ENCODE assay signal across 8 cellular contexts in the genomic region with DNA sequence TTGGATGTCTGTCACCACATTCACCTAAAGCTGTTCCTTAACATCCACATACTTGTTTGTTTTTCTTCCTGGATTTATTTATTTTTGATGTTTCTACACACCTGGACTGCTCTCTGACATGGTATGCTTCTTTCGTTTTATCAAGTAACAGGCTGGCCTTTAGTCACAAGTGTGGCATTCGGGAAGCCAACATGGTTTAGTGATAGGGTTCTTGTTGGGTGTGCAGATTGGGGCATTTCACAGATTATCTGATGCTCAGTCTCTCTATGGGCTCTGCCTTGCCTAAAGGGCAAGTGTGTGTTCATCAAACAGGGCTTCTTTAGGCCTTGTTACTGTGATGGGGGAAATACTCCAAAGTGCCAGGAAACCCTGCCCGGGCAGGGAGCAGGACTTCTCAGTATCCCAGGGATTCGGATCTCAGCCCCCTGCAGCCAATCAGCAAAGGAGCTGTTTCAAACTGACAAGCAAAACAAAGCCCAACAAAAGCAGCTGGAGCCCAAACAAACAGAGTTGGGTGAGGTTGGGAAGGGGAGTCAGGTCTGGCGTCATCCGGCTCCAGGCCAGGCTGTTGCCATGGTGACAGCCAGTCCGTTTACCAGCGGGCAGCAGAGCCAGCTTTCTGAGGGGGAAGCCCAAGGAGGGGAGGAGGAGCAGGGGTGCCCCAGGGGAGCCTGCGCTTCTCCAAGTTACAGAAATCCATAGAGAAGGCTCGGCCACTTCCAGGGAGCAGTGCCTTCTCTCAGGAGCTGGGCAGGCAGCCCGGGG. TPM values are rescaled to one million over a fixed set of nuclear protein-coding genes. Genes with fewer than 3 reads are reported as not detected.
DNase-seq lines count a peak whose midpoint lies in the region; ATAC-seq lines count a peak whose summit lies in the region.

No MANE protein-coding gene starts in this region.

- H3K4me3 Mint-ChIP-seq in activated CD8-positive, alpha-beta memory T cell treated with anti-CD3 and anti-CD28 coated beads, Interleukin-2, amount 10 ng/mL, durations not matched to agents 7 days and 5 days: no peak overlapping the region

- H3K36me3 Mint-ChIP-seq in activated CD8-positive, alpha-beta memory T cell treated with anti-CD3 and anti-CD28 coated beads, Interleukin-2, amount 10 ng/mL, durations not matched to agents 7 days and 5 days: no peaks in the 10 kb centered on the region

- intact Hi-C loops in cardiac septum (cut with DNase I): loop anchor here (5.0 kb wide), 1 partner anchor 92 kb away; no protein-coding TSS in a partner anchor

- peaks cover 10% of the 10 kb centered on the region for H3K27me3 Mint-ChIP-seq in activated CD8-positive, alpha-beta memory T cell treated with anti-CD3 and anti-CD28 coated beads, Interleukin-2, amount 10 ng/mL, durations not matched to agents 7 days and 5 days

- CTCF ChIA-PET in activated CD8-positive, alpha-beta memory T cell treated with anti-CD3 and anti-CD28 coated beads, Interleukin-2, amount 10 ng/mL, durations not matched to agents 7 days and 5 days (lab: Charles Lee): interaction anchor here (1.6 to 10.5 kb wide), 4 partner anchors 10 to 187 kb away, joined by 4 to 157 read pairs (median 34); no protein-coding TSS in a partner anchor

- peaks cover 36% of the 10 kb centered on the region for H3K4me1 Mint-ChIP-seq in activated CD8-positive, alpha-beta memory T cell treated with anti-CD3 and anti-CD28 coated beads, Interleukin-2, amount 10 ng/mL, durations not matched to agents 7 days and 5 days

- peak overlapping the region; percentile 66 for H3K27ac ChIP-seq in adipose tissue (ENCODE audit: low read depth, low read length)

- peak; percentile 76 for DNase-seq in HT1080 (ENCODE audit: low read depth)
- peak; percentile 85 for DNase-seq in cardiac septum (ENCODE audit: low spot score)
- DNase-seq in pons (ENCODE audit: low spot score): peak; percentile 90
- no peak for DNase-seq in activated CD8-positive, alpha-beta memory T cell treated with anti-CD3 and anti-CD28 coated beads, Interleukin-2, amount 10 ng/mL, durations not matched to agents 7 days and 5 days
- no peak for DNase-seq in cortex of kidney (lab: John Stamatoyannopoulos, UW)

- no peak for ATAC-seq in activated CD8-positive, alpha-beta memory T cell treated with anti-CD3 and anti-CD28 coated beads, Interleukin-2, amount 10 ng/mL, durations not matched to agents 7 days and 5 days
- ATAC-seq in GM21526 (IDR thresholded peaks at IDR 0.05; ENCODE audit: low FRiP score, unreplicated experiment) (no peak), HG03175 (IDR thresholded peaks at IDR 0.05; ENCODE audit: unreplicated experiment) (no peak)

- no peaks in the 10 kb centered on the region for H3K9me3 Mint-ChIP-seq in activated CD8-positive, alpha-beta memory T cell treated with anti-CD3 and anti-CD28 coated beads, Interleukin-2, amount 10 ng/mL, durations not matched to agents 7 days and 5 days (ENCODE audit: low read depth)

- 20 to 27% (median 23%) methylated on average over 11 of the region's 11 CpGs for WGBS in adipose tissue, 3 donors

- H3K27ac Mint-ChIP-seq in activated CD8-positive, alpha-beta memory T cell treated with anti-CD3 and anti-CD28 coated beads, Interleukin-2, amount 10 ng/mL, durations not matched to agents 7 days and 5 days: no peak overlapping the region

RNA-seq across cellular contexts. Expression of a gene that starts 31.8 kb away (rescaled TPM):
- 2.2 and 3.2 TPM in 2 replicates for total RNA-seq in HT1080 (2014; rRNA removed; shearing (Covaris generic))
- polyA plus RNA-seq in HT1080 (2015; cell fraction: cytosol; rRNA removed): 1.1 and 2.4 TPM in 2 replicates
- polyA plus RNA-seq in HT1080 (2015; cell fraction: nucleus; rRNA removed): 11.4 and 34.0 TPM in 2 replicates
- polyA plus RNA-seq in adipose tissue: 1,000 to 10,000 TPM in 2 of 3 donors, 100 to 1,000 TPM in 1; 170 to 1,921 (median 1,284) TPM
- total RNA-seq in cardiac septum: 25.8 TPM
- 10 to 100 TPM in 1 of 2 experiments, 1 to 10 TPM in 1; 6.9 to 78.6 TPM for total RNA-seq in activated CD8-positive, alpha-beta memory T cell treated with anti-CD3 and anti-CD28 coated beads, Interleukin-2, amount 10 ng/mL, durations not matched to agents 7 days and 5 days

Comparison
In these comparisons a context has a peak if more than half of its experiments do, and no peak if none do; other contexts are left out.
1. DNase-seq: peak in HT1080 (single experiment), cardiac septum (single experiment) and pons (single experiment); none in activated CD8-positive, alpha-beta memory T cell treated with anti-CD3 and anti-CD28 coated beads, Interleukin-2, amount 10 ng/mL, durations not matched to agents 7 days and 5 days (single experiment) and cortex of kidney (single experiment).